In genomic region chr2:16055848-16056580, GRCh38 we compare ENCODE assay signal across 10 cellular contexts.
DNase-seq lines count a peak whose midpoint lies in the region; ATAC-seq and FAIRE-seq lines count a peak whose summit lies in the region.
"Had no signal": no experiment of that assay in that cellular context is flagged by ENCODE, and none has a peak within 500 bp of the region (broad histone marks: within the 10 kb centered on the region; RNA-seq: fewer than 3 reads in every experiment).

No MANE protein-coding gene starts in this region.

- in situ Hi-C loops in KBM-7 (cut with MboI; ENCODE audit: low pct_unique_long_range_greater_than_20kb, low sequenced_read_pairs), result no loop called here

- DNase-seq in GM19239 (ENCODE audit: insufficient read length, low spot score) (peak; percentile 27), KBM-7 (peak; percentile 74), retina (peak; percentile 53), NCI-H2227 treated with DMSO at 0.1 percent for 48 hours (lab: John Stamatoyannopoulos, UW) (no peak), NCI-H2081 (lab: John Stamatoyannopoulos, UW) (no peak), DMS153 treated with DMSO at 0.1 percent for 48 hours (lab: John Stamatoyannopoulos, UW; ENCODE audit: unreplicated experiment) (no peak)
- no peak for DNase-seq in activated naive CD4-positive, alpha-beta T cell (lab: John Stamatoyannopoulos, UW)
- DNase-seq: NCI-H1105 treated with DMSO at 0.1 percent for 48 hours, T-helper 1 cell had no signal

- FAIRE-seq in GM19239 (lab: Jason Lieb, UNC), result peak; percentile 81

- ATAC-seq in HG02678 (IDR thresholded peaks at IDR 0.05; ENCODE audit: unreplicated experiment), result peak; percentile 76

Comparison
In these comparisons a context has a peak if more than half of its experiments do, and no peak if none do; other contexts are left out.
1. DNase-seq: peak in GM19239 (single experiment), KBM-7 (single experiment) and retina (single experiment); none in activated naive CD4-positive, alpha-beta T cell (0 of 4), NCI-H2227 treated with DMSO at 0.1 percent for 48 hours (single experiment), NCI-H2081 (0 of 2) and DMS153 treated with DMSO at 0.1 percent for 48 hours (single experiment).